ENCODE assay signal across 10 cellular contexts in genomic region chr17:48872409-48872808, GRCh38. TPM values are rescaled to one million over a fixed set of nuclear protein-coding genes. Genes with fewer than 3 reads are reported as not detected.
DNase-seq lines count a peak whose midpoint lies in the region; ATAC-seq, FAIRE-seq and TF ChIP-seq lines count a peak whose summit lies in the region.
"Not testable (repeated sequence)": the region's sequence is repeated elsewhere in the genome, so short reads cannot be mapped to it uniquely, and the experiment has no call there.
"Had no signal": no experiment of that assay in that cellular context is flagged by ENCODE, and none has a peak within 500 bp of the region (broad histone marks: within the 10 kb centered on the region; RNA-seq: fewer than 3 reads in every experiment).

No MANE protein-coding gene starts in this region.

- H3K4me1 ChIP-seq in A549 (peaks cover 58% of the 10 kb centered on the region), Panc1 (ENCODE audit: control insufficient read depth, insufficient read depth, low read length) (peaks cover 48% of the 10 kb centered on the region), body of pancreas (peaks cover 21% of the 10 kb centered on the region), liver (ENCODE audit: control insufficient read depth in 4 of 4, insufficient read depth in 4 of 4, low read length in 3 of 4) (peaks cover 10 to 34% (median 18%) of the 10 kb centered on the region in 4 donors), mucosa of stomach (ENCODE audit: control insufficient read depth, insufficient read depth, low read length) (peaks cover 53% of the 10 kb centered on the region), gastrocnemius medialis (peaks cover 3 to 35% of the 10 kb centered on the region in 2 donors), tibial nerve (peaks cover 0 to 48% (median 11%) of the 10 kb centered on the region in 4 donors)

- POLR2A ChIA-PET in A549 (lab: Yijun Ruan, JAX); Panc1 (lab: Charles Lee): not testable (repeated sequence)

- not testable (repeated sequence) for TF ChIP-seq RAD21 in A549 (conservative IDR thresholded peaks at IDR 0.05 in 1 of 2, IDR thresholded peaks at IDR 0.05 in 1 of 2); liver (IDR thresholded peaks at IDR 0.05)

- H3K27ac Mint-ChIP-seq in glutamatergic neuron (ENCODE audit: unreplicated experiment) = peak overlapping the region; percentile 92

- BruUV-seq in Panc1 (replicated peaks; lab: Mats Ljungman, UMichigan) = not testable (repeated sequence)

- peak overlapping the region; percentile 82 for H3K4me2 ChIP-seq in A549

- TF ChIP-seq CTCF in A549 (IDR thresholded peaks at IDR 0.05); Panc1 (IDR thresholded peaks at IDR 0.05); body of pancreas (IDR thresholded peaks at IDR 0.05); glutamatergic neuron (IDR thresholded peaks at IDR 0.05; ENCODE audit: partially characterized antibody, unreplicated experiment); liver (IDR thresholded peaks at IDR 0.05; ENCODE audit: low read depth, low read length, missing input control); gastrocnemius medialis (IDR thresholded peaks at IDR 0.05 in 4 of 5, conservative IDR thresholded peaks at IDR 0.05 in 1 of 5); tibial nerve (IDR thresholded peaks at IDR 0.05): not testable (repeated sequence)

- H3K27me3 ChIP-seq in Panc1 (ENCODE audit: control insufficient read depth, insufficient read depth, low read length); body of pancreas; liver (ENCODE audit: control insufficient read depth in 4 of 4, insufficient read depth in 4 of 4, low read length in 3 of 4); mucosa of stomach (ENCODE audit: control insufficient read depth, insufficient read depth, low read length); gastrocnemius medialis; tibial nerve: not testable (repeated sequence)

- 70% methylated on average over 3 of the region's 3 CpGs for WGBS in A549 (ENCODE audit: missing lambda C conversion rate)
- WGBS in body of pancreas, 2 donors = 57 to 63% methylated on average over 3 of the region's 3 CpGs
- 75% methylated on average over 3 of the region's 3 CpGs for WGBS in liver
- 71 to 92% methylated on average over 3 of the region's 3 CpGs for WGBS in tibial nerve, 2 donors

- intact Hi-C loops in Panc1 (cut with micrococcal nuclease; ENCODE audit: unreplicated experiment); body of pancreas (cut with DNase I); gastrocnemius medialis (cut with DNase I; ENCODE audit: low total_unique reads): not testable (repeated sequence)

- not testable (repeated sequence) for FAIRE-seq in A549 (lab: Jason Lieb, UNC)

- H3K4me3 Mint-ChIP-seq in glutamatergic neuron (ENCODE audit: unreplicated experiment) = peak overlapping the region; percentile 12

- TF ChIP-seq EP300 in A549 (IDR thresholded peaks at IDR 0.05); tibial nerve (IDR thresholded peaks at IDR 0.05): not testable (repeated sequence)

- peaks cover 30% of the 10 kb centered on the region for H3K4me1 Mint-ChIP-seq in glutamatergic neuron (ENCODE audit: low read depth, unreplicated experiment)

- not testable (repeated sequence) for H3K36me3 ChIP-seq in Panc1 (ENCODE audit: control insufficient read depth, insufficient read depth, low read length); body of pancreas (replicated peaks in 1 of 2; ENCODE audit: insufficient read depth in 1 of 2, low read depth in 2 of 2); liver (ENCODE audit: control insufficient read depth in 4 of 4, insufficient read depth in 3 of 4, low read depth in 1 of 4, low read length in 3 of 4); mucosa of stomach (ENCODE audit: control insufficient read depth, insufficient read depth, low read length); gastrocnemius medialis; tibial nerve

- ATAC-seq in A549, Panc1, body of pancreas, gastrocnemius medialis: not testable (repeated sequence)

- peak overlapping the region; percentile 90 to 94 for H3K27ac ChIP-seq in A549
- peak overlapping the region; percentile 78 for H3K27ac ChIP-seq in Panc1 (ENCODE audit: low read length)
- H3K27ac ChIP-seq in body of pancreas = peak overlapping the region; percentile 27 to 75 (median 50)
- H3K27ac ChIP-seq in liver (ENCODE audit: low read depth in 1 of 2, low read length in 2 of 2) = peak overlapping the region; percentile 71 to 92
- peak overlapping the region; percentile 24 to 79 (median 68) for H3K27ac ChIP-seq in gastrocnemius medialis
- H3K27ac ChIP-seq in tibial nerve = peak overlapping the region in 3 of 4 donors; percentile 10 to 68 (median 54)

- CTCF ChIA-PET in A549 (lab: Yijun Ruan, JAX) = interaction anchor here (0.6 to 76.6 kb wide), 9 partner anchors 11 to 201 kb away, joined by 3 to 3251 read pairs (median 20); partner anchors contain the start of genes CALCOCO2, HOXB13, PRAC1 and PRAC2
- CTCF ChIA-PET in Panc1 (lab: Charles Lee) = interaction anchor here (0.5 to 2.4 kb wide), 3 partner anchors 29 to 148 kb away, joined by 4 to 7 read pairs (median 6); no protein-coding TSS in a partner anchor

- peaks cover 13% of the 10 kb centered on the region for H3K9me3 Mint-ChIP-seq in glutamatergic neuron (ENCODE audit: unreplicated experiment)

- H3K9ac ChIP-seq in liver (ENCODE audit: low read depth in 1 of 2, low read length in 2 of 2) = not testable (repeated sequence)
- peak overlapping the region; percentile 14 for H3K9ac ChIP-seq in mucosa of stomach (ENCODE audit: low read length)

- not testable (repeated sequence) for DNase-seq in A549 (ENCODE audit: low read depth in 1 of 2, low spot score in 1 of 2); Panc1 (ENCODE audit: low read depth, low spot score); body of pancreas; glutamatergic neuron; gastrocnemius medialis; tibial nerve (ENCODE audit: low spot score in 2 of 2)

- H3K4me3 ChIP-seq in A549; Panc1 (ENCODE audit: low read depth in 2 of 2, low read length in 2 of 2); body of pancreas; liver (ENCODE audit: low read depth in 1 of 3, low read length in 3 of 3); mucosa of stomach (ENCODE audit: low read length); gastrocnemius medialis; tibial nerve: not testable (repeated sequence)

- not testable (repeated sequence) for H3K36me3 Mint-ChIP-seq in glutamatergic neuron (ENCODE audit: unreplicated experiment)

- in situ Hi-C loops in Panc1 (cut with HindIII; ENCODE audit: low pct_unique_long_range_greater_than_20kb, low sequenced_read_pairs) = not testable (repeated sequence)
- in situ Hi-C loops in gastrocnemius medialis (cut with MboI; ENCODE audit: low sequenced_read_pairs in 4 of 4) = loop anchor here in 1 of 4 donors (10.0 kb wide), 1 partner anchor 62 kb away; no protein-coding TSS in a partner anchor

- not testable (repeated sequence) for H3K9me3 ChIP-seq in A549; Panc1 (ENCODE audit: control insufficient read depth, insufficient read depth, low read depth, low read length); body of pancreas; liver (ENCODE audit: control insufficient read depth in 4 of 4, low read length in 3 of 4); mucosa of stomach (ENCODE audit: control insufficient read depth, low read length); gastrocnemius medialis; tibial nerve

- not testable (repeated sequence) for H3K27me3 Mint-ChIP-seq in glutamatergic neuron (ENCODE audit: unreplicated experiment)

- TF ChIP-seq POLR2A in A549 (IDR thresholded peaks at IDR 0.05; ENCODE audit: low read length); body of pancreas (IDR thresholded peaks at IDR 0.05); gastrocnemius medialis (IDR thresholded peaks at IDR 0.05); tibial nerve (IDR thresholded peaks at IDR 0.05): not testable (repeated sequence)

RNA-seq across cellular contexts. Expression of gene ATP5MC1, which starts 20.2 kb away (rescaled TPM):
- polyA plus RNA-seq in A549 (2011; rRNA removed) (287 and 394 TPM in 2 replicates), A549 (2017; fragmentation: RNase III; extraction: RNeasy Plus Mini Kit Qiagen cat#74134 plus additional on column Dnase treatment) (545 to 704 TPM (median 623 TPM) in 3 replicates), liver (100 to 1,000 TPM; 191 to 275 TPM)
- 1,184 and 1,265 TPM in 2 replicates for polyA plus RNA-seq in A549 (2012; cell fraction: cytosol; rRNA removed)
- polyA plus RNA-seq in A549 (2012; cell fraction: nucleus; rRNA removed) = 1,009 and 1,026 TPM in 2 replicates
- 199 and 252 TPM in 2 replicates for polyA minus RNA-seq in A549 (2011; rRNA and poly(A)+ RNA removed)
- total RNA-seq in Panc1 (2021; ENCODE audit: unreplicated experiment) (296 TPM), body of pancreas (10 to 100 TPM in 1 of 2 donors, 1 to 10 TPM in 1; 8.2 to 16.9 TPM), glutamatergic neuron (ENCODE audit: unreplicated experiment) (61.0 TPM), liver (10 to 100 TPM; 44.7 to 86.8 TPM), gastrocnemius medialis (100 to 1,000 TPM; 229 to 482 (median 368) TPM), tibial nerve (100 to 1,000 TPM in 1 of 4 donors, 10 to 100 TPM in 3; 71.4 to 103 (median 89.7) TPM)
- polyA plus RNA-seq in Panc1 (2012; ENCODE audit: insufficient read length) = 413 TPM

RNA-seq across cellular contexts. Expression of gene UBE2Z, which starts 35.8 kb away (rescaled TPM):
- polyA plus RNA-seq in A549 (2011; rRNA removed) (174 and 196 TPM in 2 replicates), A549 (2017; fragmentation: RNase III; extraction: RNeasy Plus Mini Kit Qiagen cat#74134 plus additional on column Dnase treatment) (104 to 114 TPM (median 109 TPM) in 3 replicates), liver (10 to 100 TPM; 10.5 to 17.1 TPM)
- 108 and 127 TPM in 2 replicates for polyA plus RNA-seq in A549 (2012; cell fraction: cytosol; rRNA removed)
- polyA plus RNA-seq in A549 (2012; cell fraction: nucleus; rRNA removed) = 71.6 and 111 TPM in 2 replicates
- polyA minus RNA-seq in A549 (2011; rRNA and poly(A)+ RNA removed) = 155 and 161 TPM in 2 replicates
- total RNA-seq in Panc1 (2021; ENCODE audit: unreplicated experiment) (223 TPM), body of pancreas (10 to 100 TPM; 28.3 to 47.1 TPM), glutamatergic neuron (ENCODE audit: unreplicated experiment) (76.5 TPM), liver (10 to 100 TPM; 20.5 to 23.8 TPM), gastrocnemius medialis (10 to 100 TPM; 32.7 to 41.1 (median 35.4) TPM), tibial nerve (10 to 100 TPM; 51.0 to 63.8 (median 56.8) TPM)
- 149 TPM for polyA plus RNA-seq in Panc1 (2012; ENCODE audit: insufficient read length)

RNA-seq across cellular contexts. Expression of gene CALCOCO2, which starts 41.6 kb away (rescaled TPM):
- polyA plus RNA-seq in A549 (2011; rRNA removed) = 194 and 199 TPM in 2 replicates
- polyA plus RNA-seq in A549 (2012; cell fraction: cytosol; rRNA removed) = 26.8 and 27.1 TPM in 2 replicates
- polyA plus RNA-seq in A549 (2012; cell fraction: nucleus; rRNA removed) = 20.8 and 28.6 TPM in 2 replicates
- 71.6 to 74.5 TPM (median 72.5 TPM) in 3 replicates for polyA plus RNA-seq in A549 (2017; fragmentation: RNase III; extraction: RNeasy Plus Mini Kit Qiagen cat#74134 plus additional on column Dnase treatment)
- polyA minus RNA-seq in A549 (2011; rRNA and poly(A)+ RNA removed) = 105 and 145 TPM in 2 replicates
- total RNA-seq in Panc1 (2021; ENCODE audit: unreplicated experiment) = 282 TPM
- polyA plus RNA-seq in Panc1 (2012; ENCODE audit: insufficient read length) = 227 TPM
- total RNA-seq in body of pancreas = 10 to 100 TPM; 62.8 to 69.9 TPM
- total RNA-seq in glutamatergic neuron (ENCODE audit: unreplicated experiment) = 142 TPM
- 10 to 100 TPM; 23.0 to 64.9 TPM for total RNA-seq in liver
- 10 to 100 TPM; 38.9 to 49.1 TPM for polyA plus RNA-seq in liver
- total RNA-seq in gastrocnemius medialis = 100 to 1,000 TPM; 104 to 237 (median 132) TPM
- 100 to 1,000 TPM; 167 to 302 (median 232) TPM for total RNA-seq in tibial nerve

RNA-seq across cellular contexts. Expression of gene TTLL6, which starts 55.4 kb away (rescaled TPM):
- 7.8 and 8.9 TPM in 2 replicates for polyA plus RNA-seq in A549 (2011; rRNA removed)
- polyA plus RNA-seq in A549 (2012; cell fraction: cytosol; rRNA removed) = 1.6 and 1.7 TPM in 2 replicates
- polyA plus RNA-seq in A549 (2012; cell fraction: nucleus; rRNA removed) = 3.9 and 5.4 TPM in 2 replicates
- polyA plus RNA-seq in A549 (2017; fragmentation: RNase III; extraction: RNeasy Plus Mini Kit Qiagen cat#74134 plus additional on column Dnase treatment) = 1.1 to 1.6 TPM (median 1.3 TPM) in 3 replicates
- polyA minus RNA-seq in A549 (2011; rRNA and poly(A)+ RNA removed) = 3.7 and 6.0 TPM in 2 replicates
- total RNA-seq in Panc1 (2021; ENCODE audit: unreplicated experiment) = 2.5 TPM
- polyA plus RNA-seq in Panc1 (2012; ENCODE audit: insufficient read length) = 5.2 TPM
- under 1 TPM in 1 of 2 donors, not detected in 1; 0.26 TPM for total RNA-seq in body of pancreas
- 35.4 TPM for total RNA-seq in glutamatergic neuron (ENCODE audit: unreplicated experiment)
- total RNA-seq in liver = under 1 TPM in 1 of 2 donors, not detected in 1; 0.08 TPM
- polyA plus RNA-seq in liver = under 1 TPM in 1 of 2 donors, not detected in 1; 0.02 TPM
- under 1 TPM in 2 of 4 donors, not detected in 2; 0.10 TPM for total RNA-seq in gastrocnemius medialis
- 1 to 10 TPM in 2 of 4 donors, under 1 TPM in 2; 0.21 to 4.8 (median 0.99) TPM for total RNA-seq in tibial nerve
- total RNA-seq: A172; CD8-positive, alpha-beta T cell had no signal
